Comparison of ENCODE assay signal across 1 cellular context in the genomic region with DNA sequence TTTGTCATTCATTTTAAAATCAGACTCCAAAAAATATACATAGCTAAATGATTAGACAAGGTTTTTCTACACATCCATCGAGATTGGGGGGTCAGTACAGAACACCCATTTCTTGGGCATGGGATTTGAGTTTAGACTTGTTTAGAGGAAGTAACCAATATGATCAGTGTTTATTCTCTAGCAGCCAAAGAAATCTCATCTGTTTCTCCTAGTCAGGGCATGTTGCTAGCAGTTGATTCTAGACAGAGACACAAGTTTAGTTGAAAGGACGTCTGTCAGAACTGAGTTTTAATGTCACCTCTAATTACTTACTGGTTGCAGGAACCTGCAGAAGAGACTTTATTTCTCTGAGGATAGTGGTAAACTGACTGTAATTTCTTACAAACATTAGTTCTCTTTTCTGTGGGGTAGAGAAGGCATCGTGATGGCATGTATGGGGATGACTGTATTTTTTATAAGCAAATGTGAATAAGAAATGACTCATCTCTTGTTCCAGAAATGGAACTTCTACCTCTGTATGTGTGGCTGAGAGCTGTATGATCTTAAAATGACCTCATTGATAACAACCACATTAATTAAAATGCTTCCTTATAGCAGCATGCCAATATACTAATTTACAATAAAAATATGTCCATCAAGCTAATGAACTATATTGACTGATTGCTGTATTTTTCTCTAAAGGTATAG.
TF ChIP-seq lines count a peak whose summit lies in the region.

No MANE protein-coding gene starts in this region.

TF ChIP-seq in HEK293, 187 proteins besides CTCF, POLR2A, EP300 and RAD21 (continued from another document):
- TF ChIP-seq, protein P1, sequence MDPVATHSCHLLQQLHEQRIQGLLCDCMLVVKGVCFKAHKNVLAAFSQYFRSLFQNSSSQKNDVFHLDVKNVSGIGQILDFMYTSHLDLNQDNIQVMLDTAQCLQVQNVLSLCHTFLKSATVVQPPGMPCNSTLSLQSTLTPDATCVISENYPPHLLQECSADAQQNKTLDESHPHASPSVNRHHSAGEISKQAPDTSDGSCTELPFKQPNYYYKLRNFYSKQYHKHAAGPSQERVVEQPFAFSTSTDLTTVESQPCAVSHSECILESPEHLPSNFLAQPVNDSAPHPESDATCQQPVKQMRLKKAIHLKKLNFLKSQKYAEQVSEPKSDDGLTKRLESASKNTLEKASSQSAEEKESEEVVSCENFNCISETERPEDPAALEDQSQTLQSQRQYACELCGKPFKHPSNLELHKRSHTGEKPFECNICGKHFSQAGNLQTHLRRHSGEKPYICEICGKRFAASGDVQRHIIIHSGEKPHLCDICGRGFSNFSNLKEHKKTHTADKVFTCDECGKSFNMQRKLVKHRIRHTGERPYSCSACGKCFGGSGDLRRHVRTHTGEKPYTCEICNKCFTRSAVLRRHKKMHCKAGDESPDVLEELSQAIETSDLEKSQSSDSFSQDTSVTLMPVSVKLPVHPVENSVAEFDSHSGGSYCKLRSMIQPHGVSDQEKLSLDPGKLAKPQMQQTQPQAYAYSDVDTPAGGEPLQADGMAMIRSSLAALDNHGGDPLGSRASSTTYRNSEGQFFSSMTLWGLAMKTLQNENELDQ (tag by site-specific recombination; IDR thresholded peaks at IDR 0.05; ENCODE audit: low read depth), result no peak
- TF ChIP-seq ZNF223 (tag by site-specific recombination; IDR thresholded peaks at IDR 0.05), result no peak
- TF ChIP-seq SP3 (tag by site-specific recombination; IDR thresholded peaks at IDR 0.05), result no peak
- TF ChIP-seq, protein P2, sequence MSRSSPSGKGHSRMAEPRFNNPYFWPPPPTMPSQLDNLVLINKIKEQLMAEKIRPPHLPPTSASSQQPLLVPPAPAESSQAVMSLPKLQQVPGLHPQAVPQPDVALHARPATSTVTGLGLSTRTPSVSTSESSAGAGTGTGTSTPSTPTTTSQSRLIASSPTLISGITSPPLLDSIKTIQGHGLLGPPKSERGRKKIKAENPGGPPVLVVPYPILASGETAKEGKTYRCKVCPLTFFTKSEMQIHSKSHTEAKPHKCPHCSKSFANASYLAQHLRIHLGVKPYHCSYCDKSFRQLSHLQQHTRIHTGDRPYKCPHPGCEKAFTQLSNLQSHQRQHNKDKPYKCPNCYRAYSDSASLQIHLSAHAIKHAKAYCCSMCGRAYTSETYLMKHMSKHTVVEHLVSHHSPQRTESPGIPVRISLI (tag by site-specific recombination; IDR thresholded peaks at IDR 0.05), result peak; percentile 78
- TF ChIP-seq ZNF571 (tag by site-specific recombination; IDR thresholded peaks at IDR 0.05), result no peak
- no peak for TF ChIP-seq ZNF174 (tag by site-specific recombination; IDR thresholded peaks at IDR 0.05)
- TF ChIP-seq, protein P3, sequence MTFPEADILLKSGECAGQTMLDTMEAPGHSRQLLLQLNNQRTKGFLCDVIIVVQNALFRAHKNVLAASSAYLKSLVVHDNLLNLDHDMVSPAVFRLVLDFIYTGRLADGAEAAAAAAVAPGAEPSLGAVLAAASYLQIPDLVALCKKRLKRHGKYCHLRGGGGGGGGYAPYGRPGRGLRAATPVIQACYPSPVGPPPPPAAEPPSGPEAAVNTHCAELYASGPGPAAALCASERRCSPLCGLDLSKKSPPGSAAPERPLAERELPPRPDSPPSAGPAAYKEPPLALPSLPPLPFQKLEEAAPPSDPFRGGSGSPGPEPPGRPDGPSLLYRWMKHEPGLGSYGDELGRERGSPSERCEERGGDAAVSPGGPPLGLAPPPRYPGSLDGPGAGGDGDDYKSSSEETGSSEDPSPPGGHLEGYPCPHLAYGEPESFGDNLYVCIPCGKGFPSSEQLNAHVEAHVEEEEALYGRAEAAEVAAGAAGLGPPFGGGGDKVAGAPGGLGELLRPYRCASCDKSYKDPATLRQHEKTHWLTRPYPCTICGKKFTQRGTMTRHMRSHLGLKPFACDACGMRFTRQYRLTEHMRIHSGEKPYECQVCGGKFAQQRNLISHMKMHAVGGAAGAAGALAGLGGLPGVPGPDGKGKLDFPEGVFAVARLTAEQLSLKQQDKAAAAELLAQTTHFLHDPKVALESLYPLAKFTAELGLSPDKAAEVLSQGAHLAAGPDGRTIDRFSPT (tag by site-specific recombination; IDR thresholded peaks at IDR 0.05), result peak; percentile 63
- TF ChIP-seq ZNF366 (tag by site-specific recombination; conservative IDR thresholded peaks at IDR 0.05), result peak; percentile 54
- TF ChIP-seq HOXD13 (CRISPR knock-in tag; IDR thresholded peaks at IDR 0.05; ENCODE audit: borderline replicate concordance), result no peak
